ENCODE assay signal across 1 cellular context in the genomic region with DNA sequence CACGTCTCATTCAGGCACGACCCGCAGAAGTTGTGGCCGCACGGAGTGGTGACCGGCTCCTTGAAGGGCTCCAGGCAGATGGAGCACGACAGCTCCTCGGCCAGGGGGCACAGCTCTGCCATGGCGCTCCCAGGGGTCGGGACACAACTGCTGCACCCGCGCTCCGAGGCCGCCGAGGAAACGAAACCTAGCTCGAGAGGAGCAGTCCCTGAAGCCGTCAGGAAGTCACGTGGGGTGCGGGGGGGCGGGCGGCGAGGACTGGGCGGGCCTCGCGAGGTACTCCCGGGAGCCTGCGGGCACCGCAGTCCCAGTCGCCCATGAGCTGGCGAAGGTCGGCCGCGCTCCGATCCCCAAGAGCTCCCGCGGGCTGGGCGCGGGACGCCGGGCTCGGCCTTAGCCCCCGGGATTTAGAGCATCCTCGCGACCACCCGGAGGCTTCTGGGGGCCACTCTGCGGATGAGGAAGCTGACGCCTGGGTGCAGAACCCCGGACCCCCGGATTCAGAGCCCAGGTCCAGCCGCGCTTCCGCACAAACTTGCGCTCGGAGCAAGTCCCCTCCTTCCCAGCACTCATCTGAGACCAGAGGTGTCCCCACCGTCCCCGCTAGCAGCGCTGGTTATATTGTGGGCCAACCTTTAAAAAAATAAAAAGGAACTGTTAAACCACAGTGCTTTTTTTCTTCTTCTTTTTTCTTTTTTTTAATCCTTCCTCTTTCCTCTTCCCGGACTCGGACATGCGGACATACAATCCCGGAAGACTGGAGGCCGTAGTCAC.
A peak's percentile ranks its signal among the peaks of the same experiment; 100 is the strongest.
TF ChIP-seq lines count a peak whose summit lies in the region.

A gene with protein sequence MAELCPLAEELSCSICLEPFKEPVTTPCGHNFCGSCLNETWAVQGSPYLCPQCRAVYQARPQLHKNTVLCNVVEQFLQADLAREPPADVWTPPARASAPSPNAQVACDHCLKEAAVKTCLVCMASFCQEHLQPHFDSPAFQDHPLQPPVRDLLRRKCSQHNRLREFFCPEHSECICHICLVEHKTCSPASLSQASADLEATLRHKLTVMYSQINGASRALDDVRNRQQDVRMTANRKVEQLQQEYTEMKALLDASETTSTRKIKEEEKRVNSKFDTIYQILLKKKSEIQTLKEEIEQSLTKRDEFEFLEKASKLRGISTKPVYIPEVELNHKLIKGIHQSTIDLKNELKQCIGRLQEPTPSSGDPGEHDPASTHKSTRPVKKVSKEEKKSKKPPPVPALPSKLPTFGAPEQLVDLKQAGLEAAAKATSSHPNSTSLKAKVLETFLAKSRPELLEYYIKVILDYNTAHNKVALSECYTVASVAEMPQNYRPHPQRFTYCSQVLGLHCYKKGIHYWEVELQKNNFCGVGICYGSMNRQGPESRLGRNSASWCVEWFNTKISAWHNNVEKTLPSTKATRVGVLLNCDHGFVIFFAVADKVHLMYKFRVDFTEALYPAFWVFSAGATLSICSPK (minus strand): TSS at position 183 of the 774 bp plus-strand sequence. CDS start 61 bp downstream, at position 122.

TF ChIP-seq in HepG2, 621 proteins besides CTCF, POLR2A, EP300 and RAD21 (continued from another document and continues in another):
- TF ChIP-seq, protein P1, sequence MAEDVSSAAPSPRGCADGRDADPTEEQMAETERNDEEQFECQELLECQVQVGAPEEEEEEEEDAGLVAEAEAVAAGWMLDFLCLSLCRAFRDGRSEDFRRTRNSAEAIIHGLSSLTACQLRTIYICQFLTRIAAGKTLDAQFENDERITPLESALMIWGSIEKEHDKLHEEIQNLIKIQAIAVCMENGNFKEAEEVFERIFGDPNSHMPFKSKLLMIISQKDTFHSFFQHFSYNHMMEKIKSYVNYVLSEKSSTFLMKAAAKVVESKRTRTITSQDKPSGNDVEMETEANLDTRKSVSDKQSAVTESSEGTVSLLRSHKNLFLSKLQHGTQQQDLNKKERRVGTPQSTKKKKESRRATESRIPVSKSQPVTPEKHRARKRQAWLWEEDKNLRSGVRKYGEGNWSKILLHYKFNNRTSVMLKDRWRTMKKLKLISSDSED (CRISPR knock-in tag; IDR thresholded peaks at IDR 0.05): no peak; the same call in 1 of the 2 replicates
- TF ChIP-seq ZFP36L2 (CRISPR knock-in tag; IDR thresholded peaks at IDR 0.05) (no peak), ZNF879 (CRISPR knock-in tag; IDR thresholded peaks at IDR 0.05) (0 out of 2 replicates have a peak, but pooled peaks have one; percentile 72), KLF15 (CRISPR knock-in tag; IDR thresholded peaks at IDR 0.05; ENCODE audit: borderline replicate concordance) (no peak; the same call in 1 of the 2 replicates), ZNF296 (CRISPR knock-in tag; conservative IDR thresholded peaks at IDR 0.05) (no peak; the same call in 1 of the 2 replicates), SATB2 (CRISPR knock-in tag; IDR thresholded peaks at IDR 0.05) (peak; percentile 56), KDM3A (CRISPR knock-in tag; IDR thresholded peaks at IDR 0.05; ENCODE audit: low read depth) (peak; percentile 53; the same call in 1 of the 2 replicates), KDM1A (CRISPR knock-in tag; IDR thresholded peaks at IDR 0.05) (no peak), FOXO1 (CRISPR knock-in tag; IDR thresholded peaks at IDR 0.05) (peak; percentile 73; the same call in 1 of the 2 replicates), PAWR (CRISPR knock-in tag; IDR thresholded peaks at IDR 0.05; ENCODE audit: borderline replicate concordance) (peak; percentile 98; the same call in 1 of the 2 replicates), PCBP2 (optimal IDR thresholded peaks at IDR 0.05; ENCODE audit: low read depth, low read length, poor library complexity, severe bottlenecking) (no peak), ZNF672 (CRISPR knock-in tag; IDR thresholded peaks at IDR 0.05) (peak; percentile 31), ZNF343 (CRISPR knock-in tag; IDR thresholded peaks at IDR 0.05) (peak; percentile 94), MYNN (CRISPR knock-in tag; IDR thresholded peaks at IDR 0.05; ENCODE audit: low read depth) (0 out of 2 replicates have a peak, but pooled peaks have one; percentile 40), NFATC3 (CRISPR knock-in tag; IDR thresholded peaks at IDR 0.05) (no peak), ELF3 (CRISPR knock-in tag; IDR thresholded peaks at IDR 0.05) (peak; percentile 77), ZNF839 (CRISPR knock-in tag; IDR thresholded peaks at IDR 0.05; ENCODE audit: borderline replicate concordance) (peak; percentile 91; the same call in 1 of the 2 replicates), CAMTA2 (CRISPR knock-in tag; IDR thresholded peaks at IDR 0.05; ENCODE audit: borderline replicate concordance) (peak; percentile 77; the same call in 1 of the 2 replicates), MXI1 (IDR thresholded peaks at IDR 0.05; ENCODE audit: borderline replicate concordance, low read depth, low read length) (peak; percentile 62; the same call in 1 of the 3 replicates), SALL1 (CRISPR knock-in tag; IDR thresholded peaks at IDR 0.05) (peak; percentile 78), ZNF703 (CRISPR knock-in tag; IDR thresholded peaks at IDR 0.05; ENCODE audit: borderline replicate concordance) (peak; percentile 87), ZNF20 (CRISPR knock-in tag; IDR thresholded peaks at IDR 0.05) (no peak; the same call in 1 of the 2 replicates), ZNF256 (CRISPR knock-in tag; conservative IDR thresholded peaks at IDR 0.05) (no peak), RARG (CRISPR knock-in tag; IDR thresholded peaks at IDR 0.05; ENCODE audit: low read depth) (peak; percentile 56; the same call in 1 of the 2 replicates)
- TF ChIP-seq, protein P2, sequence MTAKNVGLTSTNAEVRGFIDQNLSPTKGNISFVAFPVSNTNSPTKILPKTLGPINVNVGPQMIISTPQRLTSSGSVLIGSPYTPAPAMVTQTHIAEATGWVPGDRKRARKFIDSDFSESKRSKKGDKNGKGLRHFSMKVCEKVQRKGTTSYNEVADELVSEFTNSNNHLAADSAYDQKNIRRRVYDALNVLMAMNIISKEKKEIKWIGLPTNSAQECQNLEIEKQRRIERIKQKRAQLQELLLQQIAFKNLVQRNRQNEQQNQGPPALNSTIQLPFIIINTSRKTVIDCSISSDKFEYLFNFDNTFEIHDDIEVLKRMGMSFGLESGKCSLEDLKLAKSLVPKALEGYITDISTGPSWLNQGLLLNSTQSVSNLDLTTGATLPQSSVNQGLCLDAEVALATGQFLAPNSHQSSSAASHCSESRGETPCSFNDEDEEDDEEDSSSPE (CRISPR knock-in tag; IDR thresholded peaks at IDR 0.05): peak; percentile 71
- TF ChIP-seq, protein P3, sequence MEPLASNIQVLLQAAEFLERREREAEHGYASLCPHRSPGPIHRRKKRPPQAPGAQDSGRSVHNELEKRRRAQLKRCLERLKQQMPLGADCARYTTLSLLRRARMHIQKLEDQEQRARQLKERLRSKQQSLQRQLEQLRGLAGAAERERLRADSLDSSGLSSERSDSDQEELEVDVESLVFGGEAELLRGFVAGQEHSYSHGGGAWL (CRISPR knock-in tag; IDR thresholded peaks at IDR 0.05): peak; percentile 96
- TF ChIP-seq, protein P4, sequence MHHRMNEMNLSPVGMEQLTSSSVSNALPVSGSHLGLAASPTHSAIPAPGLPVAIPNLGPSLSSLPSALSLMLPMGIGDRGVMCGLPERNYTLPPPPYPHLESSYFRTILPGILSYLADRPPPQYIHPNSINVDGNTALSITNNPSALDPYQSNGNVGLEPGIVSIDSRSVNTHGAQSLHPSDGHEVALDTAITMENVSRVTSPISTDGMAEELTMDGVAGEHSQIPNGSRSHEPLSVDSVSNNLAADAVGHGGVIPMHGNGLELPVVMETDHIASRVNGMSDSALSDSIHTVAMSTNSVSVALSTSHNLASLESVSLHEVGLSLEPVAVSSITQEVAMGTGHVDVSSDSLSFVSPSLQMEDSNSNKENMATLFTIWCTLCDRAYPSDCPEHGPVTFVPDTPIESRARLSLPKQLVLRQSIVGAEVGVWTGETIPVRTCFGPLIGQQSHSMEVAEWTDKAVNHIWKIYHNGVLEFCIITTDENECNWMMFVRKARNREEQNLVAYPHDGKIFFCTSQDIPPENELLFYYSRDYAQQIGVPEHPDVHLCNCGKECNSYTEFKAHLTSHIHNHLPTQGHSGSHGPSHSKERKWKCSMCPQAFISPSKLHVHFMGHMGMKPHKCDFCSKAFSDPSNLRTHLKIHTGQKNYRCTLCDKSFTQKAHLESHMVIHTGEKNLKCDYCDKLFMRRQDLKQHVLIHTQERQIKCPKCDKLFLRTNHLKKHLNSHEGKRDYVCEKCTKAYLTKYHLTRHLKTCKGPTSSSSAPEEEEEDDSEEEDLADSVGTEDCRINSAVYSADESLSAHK (CRISPR knock-in tag; IDR thresholded peaks at IDR 0.05; ENCODE audit: borderline replicate concordance): no peak
- TF ChIP-seq, protein P5, sequence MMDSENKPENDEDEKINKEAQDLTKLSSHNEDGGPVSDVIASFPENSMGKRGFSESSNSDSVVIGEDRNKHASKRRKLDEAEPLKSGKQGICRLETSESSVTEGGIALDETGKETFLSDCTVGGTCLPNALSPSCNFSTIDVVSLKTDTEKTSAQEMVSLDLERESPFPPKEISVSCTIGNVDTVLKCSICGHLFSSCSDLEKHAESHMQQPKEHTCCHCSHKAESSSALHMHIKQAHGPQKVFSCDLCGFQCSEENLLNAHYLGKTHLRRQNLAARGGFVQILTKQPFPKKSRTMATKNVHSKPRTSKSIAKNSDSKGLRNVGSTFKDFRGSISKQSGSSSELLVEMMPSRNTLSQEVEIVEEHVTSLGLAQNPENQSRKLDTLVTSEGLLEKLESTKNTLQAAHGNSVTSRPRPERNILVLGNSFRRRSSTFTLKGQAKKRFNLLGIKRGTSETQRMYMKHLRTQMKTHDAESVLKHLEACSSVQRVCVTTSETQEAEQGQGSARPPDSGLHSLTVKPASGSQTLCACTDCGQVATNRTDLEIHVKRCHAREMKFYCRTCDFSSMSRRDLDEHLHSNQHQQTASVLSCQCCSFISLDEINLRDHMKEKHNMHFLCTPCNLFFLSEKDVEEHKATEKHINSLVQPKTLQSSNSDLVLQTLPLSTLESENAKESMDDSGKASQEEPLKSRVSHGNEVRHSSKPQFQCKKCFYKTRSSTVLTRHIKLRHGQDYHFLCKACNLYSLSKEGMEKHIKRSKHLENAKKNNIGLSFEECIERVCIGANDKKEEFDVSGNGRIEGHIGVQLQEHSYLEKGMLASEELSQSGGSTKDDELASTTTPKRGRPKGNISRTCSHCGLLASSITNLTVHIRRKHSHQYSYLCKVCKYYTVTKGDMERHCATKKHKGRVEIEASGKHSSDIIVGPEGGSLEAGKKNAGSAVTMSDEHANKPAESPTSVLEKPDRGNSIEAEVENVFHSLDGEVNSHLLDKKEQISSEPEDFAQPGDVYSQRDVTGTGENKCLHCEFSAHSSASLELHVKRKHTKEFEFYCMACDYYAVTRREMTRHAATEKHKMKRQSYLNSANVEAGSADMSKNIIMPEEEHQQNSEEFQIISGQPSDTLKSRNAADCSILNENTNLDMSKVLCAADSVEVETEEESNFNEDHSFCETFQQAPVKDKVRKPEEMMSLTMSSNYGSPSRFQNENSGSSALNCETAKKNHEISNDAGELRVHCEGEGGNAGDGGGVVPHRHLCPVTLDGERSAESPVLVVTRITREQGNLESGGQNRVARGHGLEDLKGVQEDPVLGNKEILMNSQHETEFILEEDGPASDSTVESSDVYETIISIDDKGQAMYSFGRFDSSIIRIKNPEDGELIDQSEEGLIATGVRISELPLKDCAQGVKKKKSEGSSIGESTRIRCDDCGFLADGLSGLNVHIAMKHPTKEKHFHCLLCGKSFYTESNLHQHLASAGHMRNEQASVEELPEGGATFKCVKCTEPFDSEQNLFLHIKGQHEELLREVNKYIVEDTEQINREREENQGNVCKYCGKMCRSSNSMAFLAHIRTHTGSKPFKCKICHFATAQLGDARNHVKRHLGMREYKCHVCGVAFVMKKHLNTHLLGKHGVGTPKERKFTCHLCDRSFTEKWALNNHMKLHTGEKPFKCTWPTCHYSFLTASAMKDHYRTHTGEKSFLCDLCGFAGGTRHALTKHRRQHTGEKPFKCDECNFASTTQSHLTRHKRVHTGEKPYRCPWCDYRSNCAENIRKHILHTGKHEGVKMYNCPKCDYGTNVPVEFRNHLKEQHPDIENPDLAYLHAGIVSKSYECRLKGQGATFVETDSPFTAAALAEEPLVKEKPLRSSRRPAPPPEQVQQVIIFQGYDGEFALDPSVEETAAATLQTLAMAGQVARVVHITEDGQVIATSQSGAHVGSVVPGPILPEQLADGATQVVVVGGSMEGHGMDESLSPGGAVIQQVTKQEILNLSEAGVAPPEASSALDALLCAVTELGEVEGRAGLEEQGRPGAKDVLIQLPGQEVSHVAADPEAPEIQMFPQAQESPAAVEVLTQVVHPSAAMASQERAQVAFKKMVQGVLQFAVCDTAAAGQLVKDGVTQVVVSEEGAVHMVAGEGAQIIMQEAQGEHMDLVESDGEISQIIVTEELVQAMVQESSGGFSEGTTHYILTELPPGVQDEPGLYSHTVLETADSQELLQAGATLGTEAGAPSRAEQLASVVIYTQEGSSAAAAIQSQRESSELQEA (CRISPR knock-in tag; IDR thresholded peaks at IDR 0.05; ENCODE audit: not compliant biosample characterization): peak; percentile 51
- TF ChIP-seq, protein P6, sequence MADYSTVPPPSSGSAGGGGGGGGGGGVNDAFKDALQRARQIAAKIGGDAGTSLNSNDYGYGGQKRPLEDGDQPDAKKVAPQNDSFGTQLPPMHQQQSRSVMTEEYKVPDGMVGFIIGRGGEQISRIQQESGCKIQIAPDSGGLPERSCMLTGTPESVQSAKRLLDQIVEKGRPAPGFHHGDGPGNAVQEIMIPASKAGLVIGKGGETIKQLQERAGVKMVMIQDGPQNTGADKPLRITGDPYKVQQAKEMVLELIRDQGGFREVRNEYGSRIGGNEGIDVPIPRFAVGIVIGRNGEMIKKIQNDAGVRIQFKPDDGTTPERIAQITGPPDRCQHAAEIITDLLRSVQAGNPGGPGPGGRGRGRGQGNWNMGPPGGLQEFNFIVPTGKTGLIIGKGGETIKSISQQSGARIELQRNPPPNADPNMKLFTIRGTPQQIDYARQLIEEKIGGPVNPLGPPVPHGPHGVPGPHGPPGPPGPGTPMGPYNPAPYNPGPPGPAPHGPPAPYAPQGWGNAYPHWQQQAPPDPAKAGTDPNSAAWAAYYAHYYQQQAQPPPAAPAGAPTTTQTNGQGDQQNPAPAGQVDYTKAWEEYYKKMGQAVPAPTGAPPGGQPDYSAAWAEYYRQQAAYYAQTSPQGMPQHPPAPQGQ (CRISPR knock-in tag; IDR thresholded peaks at IDR 0.05; ENCODE audit: borderline replicate concordance): no peak
- TF ChIP-seq, protein P7, sequence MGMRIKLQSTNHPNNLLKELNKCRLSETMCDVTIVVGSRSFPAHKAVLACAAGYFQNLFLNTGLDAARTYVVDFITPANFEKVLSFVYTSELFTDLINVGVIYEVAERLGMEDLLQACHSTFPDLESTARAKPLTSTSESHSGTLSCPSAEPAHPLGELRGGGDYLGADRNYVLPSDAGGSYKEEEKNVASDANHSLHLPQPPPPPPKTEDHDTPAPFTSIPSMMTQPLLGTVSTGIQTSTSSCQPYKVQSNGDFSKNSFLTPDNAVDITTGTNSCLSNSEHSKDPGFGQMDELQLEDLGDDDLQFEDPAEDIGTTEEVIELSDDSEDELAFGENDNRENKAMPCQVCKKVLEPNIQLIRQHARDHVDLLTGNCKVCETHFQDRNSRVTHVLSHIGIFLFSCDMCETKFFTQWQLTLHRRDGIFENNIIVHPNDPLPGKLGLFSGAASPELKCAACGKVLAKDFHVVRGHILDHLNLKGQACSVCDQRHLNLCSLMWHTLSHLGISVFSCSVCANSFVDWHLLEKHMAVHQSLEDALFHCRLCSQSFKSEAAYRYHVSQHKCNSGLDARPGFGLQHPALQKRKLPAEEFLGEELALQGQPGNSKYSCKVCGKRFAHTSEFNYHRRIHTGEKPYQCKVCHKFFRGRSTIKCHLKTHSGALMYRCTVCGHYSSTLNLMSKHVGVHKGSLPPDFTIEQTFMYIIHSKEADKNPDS (CRISPR knock-in tag; IDR thresholded peaks at IDR 0.05): peak; percentile 75; the same call in 1 of the 2 replicates
- TF ChIP-seq, protein P8, sequence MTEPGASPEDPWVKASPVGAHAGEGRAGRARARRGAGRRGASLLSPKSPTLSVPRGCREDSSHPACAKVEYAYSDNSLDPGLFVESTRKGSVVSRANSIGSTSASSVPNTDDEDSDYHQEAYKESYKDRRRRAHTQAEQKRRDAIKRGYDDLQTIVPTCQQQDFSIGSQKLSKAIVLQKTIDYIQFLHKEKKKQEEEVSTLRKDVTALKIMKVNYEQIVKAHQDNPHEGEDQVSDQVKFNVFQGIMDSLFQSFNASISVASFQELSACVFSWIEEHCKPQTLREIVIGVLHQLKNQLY (CRISPR knock-in tag; IDR thresholded peaks at IDR 0.05): peak; percentile 48
